ENCODE assay signal across 1 cellular context in genomic region chr19:40570313-40571004, GRCh38.
TF ChIP-seq lines count a peak whose summit lies in the region.

No MANE protein-coding gene starts in this region.

TF ChIP-seq in HepG2, 621 proteins besides CTCF, POLR2A, EP300 and RAD21 (continued from another document and continues in another):
- TF ChIP-seq ZFP91 (CRISPR knock-in tag; IDR thresholded peaks at IDR 0.05; ENCODE audit: borderline replicate concordance) (0 out of 2 replicates have a peak, but pooled peaks have one; percentile 17), SP5 (CRISPR knock-in tag; IDR thresholded peaks at IDR 0.05; ENCODE audit: borderline replicate concordance, low read depth) (peak; percentile 72), MAFK (conservative IDR thresholded peaks at IDR 0.05 in 1 of 2, IDR thresholded peaks at IDR 0.05 in 1 of 2; ENCODE audit: low read length in 2 of 2) (no peak), MAZ (IDR thresholded peaks at IDR 0.05; ENCODE audit: borderline replicate concordance, low read depth, low read length) (peak; percentile 62; the same call in 1 of the 2 replicates), MAZ (CRISPR knock-in tag; IDR thresholded peaks at IDR 0.05; ENCODE audit: low read depth) (peak; percentile 50), RXRA (CRISPR knock-in tag; IDR thresholded peaks at IDR 0.05) (no peak), DRAP1 (CRISPR knock-in tag; IDR thresholded peaks at IDR 0.05) (peak; percentile 43; the same call in 1 of the 2 replicates), ELF3 (CRISPR knock-in tag; IDR thresholded peaks at IDR 0.05) (0 out of 2 replicates have a peak, but pooled peaks have one; percentile 8), ZNF580 (CRISPR knock-in tag; IDR thresholded peaks at IDR 0.05; ENCODE audit: borderline replicate concordance, low read depth) (no peak), HNRNPLL (IDR thresholded peaks at IDR 0.05; ENCODE audit: low read depth, low read length, poor library complexity, severe bottlenecking) (peak; percentile 38), PATZ1 (CRISPR knock-in tag; IDR thresholded peaks at IDR 0.05) (peak; percentile 72), DDIT3 (CRISPR knock-in tag; IDR thresholded peaks at IDR 0.05) (no peak), ZNF335 (CRISPR knock-in tag; IDR thresholded peaks at IDR 0.05) (no peak), ZNF121 (CRISPR knock-in tag; IDR thresholded peaks at IDR 0.05) (no peak), ZNF547 (CRISPR knock-in tag; IDR thresholded peaks at IDR 0.05) (peak; percentile 60; the same call in 1 of the 2 replicates), SPEN (CRISPR knock-in tag; IDR thresholded peaks at IDR 0.05; ENCODE audit: low read depth) (peak; percentile 42; the same call in 1 of the 2 replicates), RBM39 (IDR thresholded peaks at IDR 0.05; ENCODE audit: low read depth, low read length, poor library complexity, severe bottlenecking) (no peak), ZNF34 (CRISPR knock-in tag; IDR thresholded peaks at IDR 0.05; ENCODE audit: borderline replicate concordance) (no peak), TBX3 (IDR thresholded peaks at IDR 0.05; ENCODE audit: borderline replicate concordance) (0 out of 2 replicates have a peak, but pooled peaks have one; percentile 39), RARA (CRISPR knock-in tag; IDR thresholded peaks at IDR 0.05) (no peak), TBX2 (CRISPR knock-in tag; IDR thresholded peaks at IDR 0.05; ENCODE audit: borderline replicate concordance) (peak; percentile 15; the same call in 1 of the 2 replicates), FOXJ3 (CRISPR knock-in tag; IDR thresholded peaks at IDR 0.05; ENCODE audit: borderline replicate concordance) (no peak), MTA1 (CRISPR knock-in tag; IDR thresholded peaks at IDR 0.05; ENCODE audit: borderline replicate concordance) (no peak), ZBTB1 (CRISPR knock-in tag; IDR thresholded peaks at IDR 0.05; ENCODE audit: borderline replicate concordance) (no peak), SP2 (CRISPR knock-in tag; IDR thresholded peaks at IDR 0.05) (peak; percentile 72), HMG20A (CRISPR knock-in tag; IDR thresholded peaks at IDR 0.05; ENCODE audit: borderline replicate concordance) (no peak), ATF3 (CRISPR knock-in tag; IDR thresholded peaks at IDR 0.05) (no peak), ARID4A (CRISPR knock-in tag; IDR thresholded peaks at IDR 0.05; ENCODE audit: borderline replicate concordance) (peak; percentile 44; the same call in 1 of the 2 replicates), RNF2 (conservative IDR thresholded peaks at IDR 0.05; ENCODE audit: low read depth) (peak; percentile 66), GABPB1 (CRISPR knock-in tag; IDR thresholded peaks at IDR 0.05) (peak; percentile 55; the same call in 1 of the 2 replicates), ARNTL (CRISPR knock-in tag; IDR thresholded peaks at IDR 0.05) (peak; percentile 98), BHLHE40 (IDR thresholded peaks at IDR 0.05; ENCODE audit: low read length) (0 out of 2 replicates have a peak, but pooled peaks have one; percentile 18), ATF4 (CRISPR knock-in tag; IDR thresholded peaks at IDR 0.05) (0 out of 4 replicates have a peak, but pooled peaks of 1 of the 2 experiments have one; percentile 17), CSRNP2 (CRISPR knock-in tag; conservative IDR thresholded peaks at IDR 0.05; ENCODE audit: low read depth) (no peak), MNT (IDR thresholded peaks at IDR 0.05) (0 out of 2 replicates have a peak, but pooled peaks have one; percentile 23), ZNF264 (CRISPR knock-in tag; IDR thresholded peaks at IDR 0.05) (no peak), ZNF343 (CRISPR knock-in tag; IDR thresholded peaks at IDR 0.05) (no peak), ZNF501 (CRISPR knock-in tag; IDR thresholded peaks at IDR 0.05) (no peak), ZNF496 (CRISPR knock-in tag; IDR thresholded peaks at IDR 0.05; ENCODE audit: insufficient replicate concordance) (no peak)
